Comparison of ENCODE assay signal across 8 cellular contexts in genomic region chr11:33970984-33971466, GRCh38.
DNase-seq lines count a peak whose midpoint lies in the region; ATAC-seq and TF ChIP-seq lines count a peak whose summit lies in the region.

No MANE protein-coding gene starts in this region.

- no peaks in the 10 kb centered on the region for H3K36me3 Mint-ChIP-seq in activated T-cell treated with anti-CD3 and anti-CD28 coated beads, Interleukin-2, amount 50 U/mL, for 24 hours (ENCODE audit: low read depth)
- H3K36me3 Mint-ChIP-seq in immature natural killer cell: no peaks in the 10 kb centered on the region
- no peaks in the 10 kb centered on the region for H3K36me3 Mint-ChIP-seq in stimulated activated memory B cell treated with anti-CD40 and anti-IgM and Interleukin-4, amounts not matched to agents 10 μg/mL and 1 μg/mL and 100 μg/mL, for 72 hours

- DNase-seq in activated T-cell treated with anti-CD3 and anti-CD28 coated beads, Interleukin-2, amount 50 U/mL, for 48 hours: peak; percentile 23 to 26
- DNase-seq in activated T-cell treated with anti-CD3 and anti-CD28 coated beads, Interleukin-2, amount 50 U/mL, for 24 hours: no peak
- peak; percentile 58 for DNase-seq in NCI-H748 (lab: John Stamatoyannopoulos, UW; ENCODE audit: unreplicated experiment)
- peak; percentile 25 to 57 (median 46) for DNase-seq in body of pancreas
- DNase-seq in immature natural killer cell: peak in 2 of 3 donors; percentile 18 to 20

- peaks cover 20% of the 10 kb centered on the region for H3K27me3 Mint-ChIP-seq in activated T-cell treated with anti-CD3 and anti-CD28 coated beads, Interleukin-2, amount 50 U/mL, for 24 hours
- peaks cover 2 to 5% (median 3%) of the 10 kb centered on the region in 3 donors for H3K27me3 Mint-ChIP-seq in immature natural killer cell (ENCODE audit: low read depth in 3 of 3)
- H3K27me3 Mint-ChIP-seq in stimulated activated memory B cell treated with anti-CD40 and anti-IgM and Interleukin-4, amounts not matched to agents 10 μg/mL and 1 μg/mL and 100 μg/mL, for 72 hours: no peaks in the 10 kb centered on the region

- H3K27ac ChIP-seq in body of pancreas: no peak overlapping the region

- H3K4me3 Mint-ChIP-seq in activated T-cell treated with anti-CD3 and anti-CD28 coated beads, Interleukin-2, amount 50 U/mL, for 24 hours: no peak overlapping the region
- no peak overlapping the region for H3K4me3 Mint-ChIP-seq in immature natural killer cell
- no peak overlapping the region for H3K4me3 Mint-ChIP-seq in stimulated activated memory B cell treated with anti-CD40 and anti-IgM and Interleukin-4, amounts not matched to agents 10 μg/mL and 1 μg/mL and 100 μg/mL, for 72 hours

- ATAC-seq in HG03354 (IDR thresholded peaks at IDR 0.05; ENCODE audit: poor library complexity, severe bottlenecking, unreplicated experiment) (peak; percentile 53), body of pancreas (peak; percentile 47), GM19395 (IDR thresholded peaks at IDR 0.05; ENCODE audit: unreplicated experiment) (no peak)
- ATAC-seq in stimulated activated memory B cell treated with anti-CD40 and anti-IgM and Interleukin-4, amounts not matched to agents 10 μg/mL and 1 μg/mL and 100 μg/mL, for 72 hours: peak; percentile 67

- no peaks in the 10 kb centered on the region for H3K4me1 ChIP-seq in body of pancreas

- H3K27ac Mint-ChIP-seq in activated T-cell treated with anti-CD3 and anti-CD28 coated beads, Interleukin-2, amount 50 U/mL, for 24 hours: no peak overlapping the region
- H3K27ac Mint-ChIP-seq in immature natural killer cell: no peak overlapping the region
- H3K27ac Mint-ChIP-seq in stimulated activated memory B cell treated with anti-CD40 and anti-IgM and Interleukin-4, amounts not matched to agents 10 μg/mL and 1 μg/mL and 100 μg/mL, for 72 hours: no peak overlapping the region

- H3K27me3 ChIP-seq in body of pancreas: no peaks in the 10 kb centered on the region

- intact Hi-C loops in body of pancreas (cut with DNase I): no loop called here

- no peak overlapping the region for H3K4me3 ChIP-seq in body of pancreas

- TF ChIP-seq POLR2A in body of pancreas (IDR thresholded peaks at IDR 0.05): no peak

- H3K4me1 Mint-ChIP-seq in activated T-cell treated with anti-CD3 and anti-CD28 coated beads, Interleukin-2, amount 50 U/mL, for 24 hours (ENCODE audit: low read depth): no peaks in the 10 kb centered on the region
- no peaks in the 10 kb centered on the region for H3K4me1 Mint-ChIP-seq in immature natural killer cell
- no peaks in the 10 kb centered on the region for H3K4me1 Mint-ChIP-seq in stimulated activated memory B cell treated with anti-CD40 and anti-IgM and Interleukin-4, amounts not matched to agents 10 μg/mL and 1 μg/mL and 100 μg/mL, for 72 hours

- WGBS in body of pancreas, 2 donors: 12 to 16% methylated on average over 8 of the region's 8 CpGs

- no peaks in the 10 kb centered on the region for H3K9me3 ChIP-seq in body of pancreas

- peak in 6 of 7 experiments; percentile 14 to 80 (median 66) for TF ChIP-seq CTCF in body of pancreas (IDR thresholded peaks at IDR 0.05)

- no peaks in the 10 kb centered on the region for H3K36me3 ChIP-seq in body of pancreas (replicated peaks in 1 of 2; ENCODE audit: insufficient read depth in 1 of 2, low read depth in 2 of 2)

- H3K9me3 Mint-ChIP-seq in activated T-cell treated with anti-CD3 and anti-CD28 coated beads, Interleukin-2, amount 50 U/mL, for 24 hours: no peaks in the 10 kb centered on the region
- no peaks in the 10 kb centered on the region for H3K9me3 Mint-ChIP-seq in immature natural killer cell
- no peaks in the 10 kb centered on the region for H3K9me3 Mint-ChIP-seq in stimulated activated memory B cell treated with anti-CD40 and anti-IgM and Interleukin-4, amounts not matched to agents 10 μg/mL and 1 μg/mL and 100 μg/mL, for 72 hours
